Comparison of ENCODE assay signal across 10 cellular contexts in the genomic region with DNA sequence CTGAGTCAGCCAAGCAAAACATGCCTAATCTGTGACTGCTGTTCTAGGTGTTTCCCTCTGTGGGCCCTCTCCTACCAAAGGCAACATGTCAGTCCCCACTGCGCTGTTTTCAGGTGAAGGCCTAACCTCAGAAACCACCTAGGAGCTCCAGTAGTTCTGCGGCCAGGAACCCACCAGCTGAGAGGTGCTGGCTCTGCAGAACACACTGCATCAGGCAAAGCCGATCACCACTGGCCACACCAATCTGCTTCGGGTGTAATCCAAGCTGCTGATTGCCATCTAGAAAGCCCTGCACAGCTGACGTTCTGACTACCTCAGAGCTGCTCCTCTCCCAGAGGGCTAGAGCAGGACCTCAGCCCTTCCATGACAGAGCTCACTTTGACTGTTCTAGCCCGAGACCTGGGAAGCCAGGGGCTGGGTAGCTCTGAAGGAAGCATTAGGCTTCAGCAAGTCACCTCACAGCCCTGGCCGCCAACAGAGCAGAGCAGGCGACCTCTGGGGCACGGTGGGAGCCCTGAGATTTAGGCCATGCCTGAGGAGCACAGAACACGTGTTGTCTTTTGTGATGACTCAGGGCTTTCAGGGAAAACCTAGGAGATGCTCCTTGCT. TPM values are rescaled to one million over a fixed set of nuclear protein-coding genes. Genes with fewer than 3 reads are reported as not detected.
DNase-seq lines count a peak whose midpoint lies in the region; ATAC-seq, FAIRE-seq and TF ChIP-seq lines count a peak whose summit lies in the region.
"Had no signal": no experiment of that assay in that cellular context is flagged by ENCODE, and none has a peak within 500 bp of the region (broad histone marks: within the 10 kb centered on the region; RNA-seq: fewer than 3 reads in every experiment).

No MANE protein-coding gene starts in this region.

- no peaks in the 10 kb centered on the region; the same call in 1 of the 2 replicates for H3K79me2 ChIP-seq in GM12878 (ENCODE audit: control insufficient read depth, insufficient read depth, low read length)

- RAD21 ChIA-PET in GM12878 (lab: Charles Lee; ENCODE audit: unreplicated experiment) = interaction anchor here (0.6 to 12.8 kb wide), 5 partner anchors 10 to 104 kb away, joined by 3 to 149 read pairs (median 3); a partner anchor contains a TSS

- TF ChIP-seq EP300 in GM12878 (IDR thresholded peaks at IDR 0.05; ENCODE audit: borderline replicate concordance in 1 of 2, control insufficient read depth in 1 of 2, low read depth in 2 of 2, low read length in 2 of 2) = no peak

- peak overlapping the region; percentile 80; the same call in 1 of the 2 replicates for H3K4me2 ChIP-seq in GM12878 (ENCODE audit: control insufficient read depth, insufficient read depth)

- CTCF ChIA-PET in GM12878 (lab: Yijun Ruan, JAX) = interaction anchor here (0.7 to 2.2 kb wide), 10 partner anchors 9 to 221 kb away, joined by 3 to 29 read pairs (median 5); a partner anchor contains a TSS

- DNase-seq in GM12892 (ENCODE audit: insufficient read length) (no peak), WERI-Rb-1 (peak; percentile 74), GM12878 (ENCODE audit: low read depth, low spot score) (peak; percentile 45), gastrocnemius medialis (no peak), medulla oblongata (ENCODE audit: extremely low spot score) (no peak), NOMO-1 (lab: John Stamatoyannopoulos, UW; ENCODE audit: unreplicated experiment in 2 of 2) (no peak), NCI-H1694 (lab: John Stamatoyannopoulos, UW) (no peak)
- DNase-seq: erythroblast had no signal

- in situ Hi-C loops in GM12878 (cut with MboI) = no loop called here
- in situ Hi-C loops in gastrocnemius medialis (cut with MboI; ENCODE audit: low sequenced_read_pairs in 4 of 4) = no loop called here

- SMC1A ChIA-PET in GM12878 (lab: Charles Lee; ENCODE audit: uncharacterized antibody, unreplicated experiment) = interaction anchor here (0.6 to 2.4 kb wide), 7 partner anchors 10 to 243 kb away, joined by 3 to 16 read pairs (median 4); a partner anchor contains a TSS

- TF ChIP-seq CTCF in WERI-Rb-1 (IDR thresholded peaks at IDR 0.05; ENCODE audit: low read depth, low read length) (no peak), GM12878 (IDR thresholded peaks at IDR 0.05 in 2 of 3, conservative IDR thresholded peaks at IDR 0.05 in 1 of 3; ENCODE audit: control insufficient read depth in 2 of 3, extremely low read depth in 1 of 3, insufficient read depth in 1 of 3, low read depth in 3 of 3, low read length in 3 of 3) (no peak), gastrocnemius medialis (IDR thresholded peaks at IDR 0.05 in 4 of 5, conservative IDR thresholded peaks at IDR 0.05 in 1 of 5) (no peak)

- no peaks in the 10 kb centered on the region for H3K9me3 ChIP-seq in WERI-Rb-1 (ENCODE audit: severe bottlenecking)
- no peaks in the 10 kb centered on the region for H3K9me3 ChIP-seq in GM12878 (replicated peaks; ENCODE audit: control insufficient read depth, insufficient read depth, low read length)
- H3K9me3 ChIP-seq in gastrocnemius medialis = no peaks in the 10 kb centered on the region

- peaks cover 51% of the 10 kb centered on the region for H3K36me3 ChIP-seq in WERI-Rb-1
- peaks cover 8% of the 10 kb centered on the region in 2 experiments; a peak in 3 of 4 replicates for H3K36me3 ChIP-seq in GM12878 (ENCODE audit: control insufficient read depth in 2 of 2, insufficient read depth in 2 of 2, low read length in 1 of 2)
- H3K36me3 ChIP-seq in gastrocnemius medialis = no peaks in the 10 kb centered on the region

- no peak overlapping the region for H3K4me3 ChIP-seq in WERI-Rb-1 (ENCODE audit: low read depth, low read length)
- H3K4me3 ChIP-seq in GM12878 = no peak overlapping the region
- no peak overlapping the region for H3K4me3 ChIP-seq in gastrocnemius medialis

- 0 out of 2 replicates have a peak overlapping the region, but pooled peaks have one; percentile 5 for H2AFZ ChIP-seq in GM12878 (ENCODE audit: control insufficient read depth, low read depth, low read length)

- ATAC-seq in GM12878 (peak; percentile 79), gastrocnemius medialis (peak; percentile 25 to 39), GM19397 (IDR thresholded peaks at IDR 0.05; ENCODE audit: unreplicated experiment) (no peak)

- TF ChIP-seq RAD21 in GM12878 (IDR thresholded peaks at IDR 0.05; ENCODE audit: insufficient read depth, low read depth, low read length) = no peak

- no TSS peak for BruUV-seq in GM12878 (replicated peaks; lab: Mats Ljungman, UMichigan)

- H3K9ac ChIP-seq in GM12878 (ENCODE audit: control insufficient read depth, insufficient read depth, low read length) = no peak overlapping the region

- intact Hi-C loops in GM12878 (cut with micrococcal nuclease; ENCODE audit: unreplicated experiment) = no loop called here
- intact Hi-C loops in gastrocnemius medialis (cut with DNase I; ENCODE audit: low total_unique reads) = no loop called here

- H3K4me1 ChIP-seq in GM12878 (ENCODE audit: control insufficient read depth, insufficient read depth, low read length) = peaks cover 43% of the 10 kb centered on the region
- H3K4me1 ChIP-seq in gastrocnemius medialis = peaks cover 52 to 54% of the 10 kb centered on the region in 2 donors

- H4K20me1 ChIP-seq in GM12878 (ENCODE audit: control insufficient read depth, insufficient read depth) = no peaks in the 10 kb centered on the region

- H3K27ac ChIP-seq in WERI-Rb-1 (peak overlapping the region; percentile 48), GM12878 (ENCODE audit: control insufficient read depth, insufficient read depth) (peak overlapping the region; percentile 45), gastrocnemius medialis (peak overlapping the region; percentile 26 to 69 (median 36))

- WGBS in GM12878 (ENCODE audit: insufficient coverage, insufficient replicate concordance, low lambda C conversion rate, missing lambda C conversion rate) = 36% methylated on average over 10 of the region's 10 CpGs

- H3K27me3 ChIP-seq in WERI-Rb-1 (ENCODE audit: insufficient read depth, low read depth, severe bottlenecking) = no peaks in the 10 kb centered on the region
- H3K27me3 ChIP-seq in GM12878 (replicated peaks in 1 of 2; ENCODE audit: control insufficient read depth in 2 of 2, insufficient read depth in 2 of 2, low read length in 1 of 2) = no peaks in the 10 kb centered on the region
- H3K27me3 ChIP-seq in gastrocnemius medialis = no peaks in the 10 kb centered on the region

- POLR2A ChIA-PET in GM12878 (lab: Charles Lee) = interaction anchor here (1.0 to 1.5 kb wide), 3 partner anchors 10 to 19 kb away, joined by 5 to 8 read pairs (median 5); no protein-coding TSS in a partner anchor

- FAIRE-seq in GM12892 (lab: Jason Lieb, UNC) (peak; percentile 36), GM12878 (lab: Jason Lieb, UNC) (peak; percentile 89)

- TF ChIP-seq POLR2A in GM12892 (IDR thresholded peaks at IDR 0.05; ENCODE audit: low read depth, low read length) = no peak
- no peak for TF ChIP-seq POLR2A in GM12878 (IDR thresholded peaks at IDR 0.05; ENCODE audit: low read depth, low read length)
- no peak for TF ChIP-seq POLR2A in gastrocnemius medialis (IDR thresholded peaks at IDR 0.05)

RNA-seq across cellular contexts. Expression of a gene that starts 14.8 kb away (rescaled TPM):
- polyA plus RNA-seq in GM12892 (2012; ENCODE audit: missing spikeins) = 13.0 TPM
- total RNA-seq in GM12878 (2013; cell fraction: nucleolus; rRNA removed) = 42.9 and 44.2 TPM in 2 replicates
- total RNA-seq in GM12878 (2014; rRNA removed) = 15.9 and 18.0 TPM in 2 replicates
- 15.1 and 15.8 TPM in 2 replicates for total RNA-seq in GM12878 (2014; rRNA removed; fragmentation: Illumina TruSeq; extraction: Trizol)
- 18.9 and 20.9 TPM in 2 replicates for total RNA-seq in GM12878 (2021)
- polyA plus RNA-seq in GM12878 (2011; ENCODE audit: low read depth) = 8.6 TPM
- polyA plus RNA-seq in GM12878 (2011; rRNA removed) = 14.3 and 19.7 TPM in 2 replicates
- polyA plus RNA-seq in GM12878 (2011; cell fraction: cytosol; rRNA removed) = 19.0 and 21.6 TPM in 2 replicates
- 39.5 and 45.1 TPM in 2 replicates for polyA plus RNA-seq in GM12878 (2011; cell fraction: nucleus; rRNA removed)
- 10.3 and 10.8 TPM in 2 replicates for polyA plus RNA-seq in GM12878 (2012)
- polyA plus RNA-seq in GM12878 (2014; fragmentation: Illumina TruSeq; extraction: Trizol) = 21.1 and 22.9 TPM in 2 replicates
- 1 to 10 TPM; 5.5 to 6.9 TPM for polyA plus RNA-seq in GM12878 (2014; fragmentation: Nextera tagmentation; extraction: Ambion mirVana)
- 23.4 and 24.3 TPM in 2 replicates for polyA plus RNA-seq in GM12878 (2014; rRNA removed)
- polyA plus RNA-seq in GM12878 (2016; fragmentation: Nextera tagmentation; extraction: Ambion mirVana) = 10 to 100 TPM; 13.9 TPM
- polyA minus RNA-seq in GM12878 (2011; rRNA and poly(A)+ RNA removed) = 17.9 and 21.1 TPM in 2 replicates
- polyA minus RNA-seq in GM12878 (2011; cell fraction: cytosol; rRNA and poly(A)+ RNA removed) = 4.0 and 7.3 TPM in 2 replicates
- polyA minus RNA-seq in GM12878 (2011; cell fraction: nucleus; rRNA and poly(A)+ RNA removed) = 11.5 and 22.0 TPM in 2 replicates
- 10 to 100 TPM; 48.6 to 67.5 (median 51.7) TPM for total RNA-seq in gastrocnemius medialis

RNA-seq across cellular contexts. Expression of a gene that starts 48.1 kb away (rescaled TPM):
- polyA plus RNA-seq in GM12892 (2012; ENCODE audit: missing spikeins) = 11.6 TPM
- 57.1 and 85.9 TPM in 2 replicates for total RNA-seq in GM12878 (2013; cell fraction: nucleolus; rRNA removed)
- total RNA-seq in GM12878 (2014; rRNA removed) = 18.0 and 18.8 TPM in 2 replicates
- total RNA-seq in GM12878 (2014; rRNA removed; fragmentation: Illumina TruSeq; extraction: Trizol) = 8.9 and 10.1 TPM in 2 replicates
- 34.3 and 35.2 TPM in 2 replicates for total RNA-seq in GM12878 (2021)
- 19.1 TPM for polyA plus RNA-seq in GM12878 (2011; ENCODE audit: low read depth)
- 23.8 and 31.1 TPM in 2 replicates for polyA plus RNA-seq in GM12878 (2011; rRNA removed)
- polyA plus RNA-seq in GM12878 (2011; cell fraction: cytosol; rRNA removed) = 24.8 and 31.5 TPM in 2 replicates
- polyA plus RNA-seq in GM12878 (2011; cell fraction: nucleus; rRNA removed) = 81.5 and 88.2 TPM in 2 replicates
- 19.5 and 19.8 TPM in 2 replicates for polyA plus RNA-seq in GM12878 (2012)
- polyA plus RNA-seq in GM12878 (2014; fragmentation: Illumina TruSeq; extraction: Trizol) = 16.6 and 22.6 TPM in 2 replicates
- 1 to 10 TPM; 2.2 to 3.0 TPM for polyA plus RNA-seq in GM12878 (2014; fragmentation: Nextera tagmentation; extraction: Ambion mirVana)
- polyA plus RNA-seq in GM12878 (2014; rRNA removed) = 31.3 and 34.7 TPM in 2 replicates
- polyA plus RNA-seq in GM12878 (2016; fragmentation: Nextera tagmentation; extraction: Ambion mirVana) = 10 to 100 TPM; 22.7 to 24.0 TPM
- polyA minus RNA-seq in GM12878 (2011; rRNA and poly(A)+ RNA removed) = 26.0 and 29.3 TPM in 2 replicates
- polyA minus RNA-seq in GM12878 (2011; cell fraction: cytosol; rRNA and poly(A)+ RNA removed) = 11.8 and 16.4 TPM in 2 replicates
- 36.6 and 66.7 TPM in 2 replicates for polyA minus RNA-seq in GM12878 (2011; cell fraction: nucleus; rRNA and poly(A)+ RNA removed)
- total RNA-seq in gastrocnemius medialis = 10 to 100 TPM in 1 of 4 donors, 1 to 10 TPM in 3; 7.8 to 21.7 (median 9.2) TPM

RNA-seq across cellular contexts. Expression of a gene that starts 51.4 kb away (rescaled TPM):
- polyA plus RNA-seq in GM12892 (2012; ENCODE audit: missing spikeins) = 4.9 TPM
- 11.2 and 14.9 TPM in 2 replicates for total RNA-seq in GM12878 (2013; cell fraction: nucleolus; rRNA removed)
- total RNA-seq in GM12878 (2014; rRNA removed) = 11.2 and 11.9 TPM in 2 replicates
- total RNA-seq in GM12878 (2014; rRNA removed; fragmentation: Illumina TruSeq; extraction: Trizol) = 9.3 and 16.0 TPM in 2 replicates
- 15.2 and 17.1 TPM in 2 replicates for total RNA-seq in GM12878 (2021)
- 0.20 TPM for polyA plus RNA-seq in GM12878 (2011; ENCODE audit: low read depth)
- polyA plus RNA-seq in GM12878 (2011; rRNA removed) = 2.0 and 2.5 TPM in 2 replicates
- polyA plus RNA-seq in GM12878 (2011; cell fraction: cytosol; rRNA removed) = 3.2 and 4.3 TPM in 2 replicates
- 5.4 and 7.6 TPM in 2 replicates for polyA plus RNA-seq in GM12878 (2011; cell fraction: nucleus; rRNA removed)
- polyA plus RNA-seq in GM12878 (2012) = 0.54 and 1.2 TPM in 2 replicates
- polyA plus RNA-seq in GM12878 (2014; fragmentation: Illumina TruSeq; extraction: Trizol) = 10.4 and 12.8 TPM in 2 replicates
- polyA plus RNA-seq in GM12878 (2014; fragmentation: Nextera tagmentation; extraction: Ambion mirVana) = 1 to 10 TPM; 5.7 to 8.0 TPM
- 11.1 and 12.2 TPM in 2 replicates for polyA plus RNA-seq in GM12878 (2014; rRNA removed)
- 10 to 100 TPM; 16.9 to 20.9 TPM for polyA plus RNA-seq in GM12878 (2016; fragmentation: Nextera tagmentation; extraction: Ambion mirVana)
- polyA minus RNA-seq in GM12878 (2011; rRNA and poly(A)+ RNA removed) = 2.0 and 2.3 TPM in 2 replicates
- 0.62 and 1.2 TPM in 2 replicates for polyA minus RNA-seq in GM12878 (2011; cell fraction: cytosol; rRNA and poly(A)+ RNA removed)
- 1.1 and 1.2 TPM in 2 replicates for polyA minus RNA-seq in GM12878 (2011; cell fraction: nucleus; rRNA and poly(A)+ RNA removed)
- 1 to 10 TPM in 3 of 4 donors, under 1 TPM in 1; 0.83 to 5.0 (median 2.3) TPM for total RNA-seq in gastrocnemius medialis
- total RNA-seq: natural killer cell treated with Interleukin-12 subunit alpha and Interleukin-12 subunit beta and Interleukin-15 and Interleukin-18, amount 100 ng/mL, for 72 hours had no signal

Comparison
In these comparisons a context has a peak if more than half of its experiments do, and no peak if none do; other contexts are left out.
1. DNase-seq: peak in WERI-Rb-1 (single experiment) and GM12878 (single experiment); none in GM12892 (single experiment), gastrocnemius medialis (0 of 2), medulla oblongata (single experiment), NOMO-1 (0 of 2) and NCI-H1694 (single experiment).
2. Peak in every context shown above with its lines, with median percentiles within 50 percentile points of each other: H3K27ac ChIP-seq.